Comparison of ENCODE assay signal across 15 cellular contexts in genomic region chr1:21082078-21082477, GRCh38.
"Had no signal": no experiment of that assay in that cellular context is flagged by ENCODE, and none has a peak within 500 bp of the region (broad histone marks: within the 10 kb centered on the region; RNA-seq: fewer than 3 reads in every experiment).

No MANE protein-coding gene starts in this region.

- H3K4me3 Mint-ChIP-seq: neural progenitor cell; stimulated activated naive CD8-positive, alpha-beta T cell treated with anti-CD3 and anti-CD28 coated beads, Interleukin-15, Interleukin-2, amounts not matched to agents 100 ng/mL and 50 ng/mL, for 24 hours; T-helper 2 cell treated with Interferon-gamma antibody and Interleukin-4, amounts not matched to agents 5 μg/mL and 100 μg/mL, for 36 hours had no signal

- H3K27ac Mint-ChIP-seq: neural progenitor cell; stimulated activated naive CD8-positive, alpha-beta T cell treated with anti-CD3 and anti-CD28 coated beads, Interleukin-15, Interleukin-2, amounts not matched to agents 100 ng/mL and 50 ng/mL, for 24 hours; T-helper 2 cell treated with Interferon-gamma antibody and Interleukin-4, amounts not matched to agents 5 μg/mL and 100 μg/mL, for 36 hours had no signal

- H3K9me3 ChIP-seq: lower lobe of right lung, right lobe of liver, suprapubic skin had no signal

- H2AFZ ChIP-seq: neural progenitor cell had no signal

- H3K27me3 ChIP-seq: neural progenitor cell, right lobe of liver, suprapubic skin had no signal

- DNase-seq: activated naive CD4-positive, alpha-beta T cell; aorta; cerebellar nuclear complex; dermis blood vessel endothelial cell; erythroblast; left colon; lower lobe of right lung; right lobe of liver; trophoblast cell had no signal

- H3K4me1 ChIP-seq: lower lobe of right lung had no signal

- H3K27ac ChIP-seq: lower lobe of right lung, neural progenitor cell, right lobe of liver, suprapubic skin had no signal

- H3K27me3 Mint-ChIP-seq: stimulated activated naive CD8-positive, alpha-beta T cell treated with anti-CD3 and anti-CD28 coated beads, Interleukin-15, Interleukin-2, amounts not matched to agents 100 ng/mL and 50 ng/mL, for 24 hours had no signal

- H3K4me3 ChIP-seq: lower lobe of right lung, neural progenitor cell, right lobe of liver, smooth muscle cell, suprapubic skin had no signal

- H3K9ac ChIP-seq: neural progenitor cell had no signal

- H3K4me2 ChIP-seq: neural progenitor cell, smooth muscle cell had no signal

- H3K9me3 Mint-ChIP-seq: neural progenitor cell; stimulated activated naive CD8-positive, alpha-beta T cell treated with anti-CD3 and anti-CD28 coated beads, Interleukin-15, Interleukin-2, amounts not matched to agents 100 ng/mL and 50 ng/mL, for 24 hours; T-helper 2 cell treated with Interferon-gamma antibody and Interleukin-4, amounts not matched to agents 5 μg/mL and 100 μg/mL, for 36 hours had no signal

- ATAC-seq: activated CD4-positive, CD25-positive, alpha-beta regulatory T cell treated with anti-CD3 and anti-CD28 coated beads, Interleukin-2, amount 50 U/mL, for 24 hours; left colon; lower lobe of right lung; right lobe of liver had no signal
